ENCODE assay signal across 8 cellular contexts in genomic region chr11:5689551-5689983, GRCh38. TPM values are rescaled to one million over a fixed set of nuclear protein-coding genes. Genes with fewer than 3 reads are reported as not detected.
A peak's percentile ranks its signal among the peaks of the same experiment; 100 is the strongest.
DNase-seq lines count a peak whose midpoint lies in the region; ATAC-seq and TF ChIP-seq lines count a peak whose summit lies in the region.

Gene TRIM22 (plus strand): TSS chr11:5689790. CDS start chr11:5696233, 6,443 bp downstream.

- peak within 1 kb of the TSS; percentile 69 for H3K9ac ChIP-seq in H9 (ENCODE audit: extremely low read depth, insufficient read length, low read length)

- H3K4me3 Mint-ChIP-seq in H9, result peak within 1 kb of the TSS; percentile 66 to 70
- peak within 1 kb of the TSS; percentile 93 to 100 (median 98) for H3K4me3 Mint-ChIP-seq in naive thymus-derived CD4-positive, alpha-beta T cell

- H3K27me3 ChIP-seq in H9 (ENCODE audit: insufficient read depth, low read length) (no peaks in the 10 kb centered on the region), esophagus squamous epithelium (no peaks in the 10 kb centered on the region)
- H3K27me3 ChIP-seq in naive thymus-derived CD4-positive, alpha-beta T cell (ENCODE audit: control insufficient read depth in 2 of 2, insufficient read depth in 2 of 2, low read length in 2 of 2), result no peaks in the 10 kb centered on the region

- intact Hi-C loops in esophagus squamous epithelium (cut with DNase I), result no loop called here
- intact Hi-C loops in naive thymus-derived CD4-positive, alpha-beta T cell (cut with micrococcal nuclease), result loop anchor here (1.0 to 10.0 kb wide), 11 partner anchors 12 to 1058 kb away; partner anchors contain the start of genes ARFIP2 (in 2 of the 2), TIMM10B (in 2 of the 2), FHIP1B (in 1 of the 2) and ILK (in 1 of the 2)

- H3K36me3 Mint-ChIP-seq in H9 (ENCODE audit: insufficient read depth in 1 of 3, low read depth in 3 of 3), result peaks cover 5 to 26% (median 19%) of the 10 kb centered on the region in 3 experiments; a peak in 6 of 7 replicates
- H3K36me3 Mint-ChIP-seq in naive thymus-derived CD4-positive, alpha-beta T cell, result peaks cover 9 to 30% (median 13%) of the 10 kb centered on the region in 5 donors

- H2AFZ ChIP-seq in H9 (ENCODE audit: low read length), result no peak within 1 kb of the TSS

- H3K9me3 Mint-ChIP-seq in H9, result peaks cover 0 to 4% of the 10 kb centered on the region in 2 experiments; a peak in 2 of 5 replicates
- H3K9me3 Mint-ChIP-seq in naive thymus-derived CD4-positive, alpha-beta T cell, result no peaks in the 10 kb centered on the region

- H2BK12ac ChIP-seq in H9 (ENCODE audit: insufficient read length, low read depth, low read length), result no peak within 1 kb of the TSS

- H2BK5ac ChIP-seq in H9 (ENCODE audit: insufficient read length, low read length), result peak within 1 kb of the TSS; percentile 67

- H3K4me1 Mint-ChIP-seq in H9, result peaks cover 42 to 44% of the 10 kb centered on the region in 2 experiments
- peaks cover 35 to 68% (median 57%) of the 10 kb centered on the region in 7 donors for H3K4me1 Mint-ChIP-seq in naive thymus-derived CD4-positive, alpha-beta T cell

- H3K79me2 ChIP-seq in H9 (ENCODE audit: insufficient read depth, low read length), result peaks cover 3% of the 10 kb centered on the region; the same call in 1 of the 2 replicates

- CTCF ChIA-PET in naive thymus-derived CD4-positive, alpha-beta T cell (lab: Charles Lee), result interaction anchor here (0.7 to 1.5 kb wide), 4 partner anchors 12 to 24 kb away, joined by 3 to 6 read pairs (median 3); no protein-coding TSS in a partner anchor

- no peaks in the 10 kb centered on the region for H3K79me1 ChIP-seq in H9 (ENCODE audit: insufficient read depth, low read depth, low read length, poor library complexity, severe bottlenecking)

- peak within 1 kb of the TSS; percentile 37 to 60 (median 43) for H3K4me3 ChIP-seq in esophagus squamous epithelium
- H3K4me3 ChIP-seq in naive thymus-derived CD4-positive, alpha-beta T cell (ENCODE audit: low read length), result peak within 1 kb of the TSS; percentile 81

- no peak within 1 kb of the TSS for H3K23ac ChIP-seq in H9 (ENCODE audit: insufficient read length, low read depth, low read length)

- no peak within 1 kb of the TSS for H4K8ac ChIP-seq in H9 (replicated peaks; ENCODE audit: insufficient read length, low read depth, low read length)

- peak within 1 kb of the TSS; percentile 92 to 99 (median 96) for H3K27ac Mint-ChIP-seq in H9
- H3K27ac Mint-ChIP-seq in naive thymus-derived CD4-positive, alpha-beta T cell, result peak within 1 kb of the TSS; percentile 95 to 100 (median 97)

- H3K27me3 Mint-ChIP-seq in H9 (ENCODE audit: low read depth), result no peaks in the 10 kb centered on the region
- no peaks in the 10 kb centered on the region for H3K27me3 Mint-ChIP-seq in naive thymus-derived CD4-positive, alpha-beta T cell

- H2BK120ac ChIP-seq in H9 (ENCODE audit: low read depth, low read length, poor library complexity, severe bottlenecking), result no peak within 1 kb of the TSS

- H3K18ac ChIP-seq in H9 (ENCODE audit: insufficient read length, low read depth, low read length), result peak within 1 kb of the TSS; percentile 1

- H3K14ac ChIP-seq in H9 (ENCODE audit: insufficient read depth, low read length), result peak within 1 kb of the TSS; percentile 14; the same call in 1 of the 2 replicates

- H2AK5ac ChIP-seq in H9 (ENCODE audit: insufficient read length, low read length), result no peak within 1 kb of the TSS

- peak in 1 of 4 donors; percentile 59 for TF ChIP-seq POLR2A in esophagus squamous epithelium (IDR thresholded peaks at IDR 0.05)

- H3T11ph ChIP-seq in H9 (ENCODE audit: low read length), result no peak within 1 kb of the TSS

- H3K23me2 ChIP-seq in H9 (ENCODE audit: insufficient read length, low read depth, low read length, poor library complexity, severe bottlenecking), result peaks cover 8% of the 10 kb centered on the region

- no peak within 1 kb of the TSS for H3K56ac ChIP-seq in H9 (ENCODE audit: insufficient read length, low read depth, low read length)

- H2BK20ac ChIP-seq in H9 (ENCODE audit: low read depth, low read length, poor library complexity, severe bottlenecking), result no peak within 1 kb of the TSS

- H3K27ac ChIP-seq in H9 (ENCODE audit: insufficient read length, low read depth, low read length), result peak within 1 kb of the TSS; percentile 75
- peak within 1 kb of the TSS; percentile 83 to 91 (median 88) for H3K27ac ChIP-seq in esophagus squamous epithelium
- H3K27ac ChIP-seq in naive thymus-derived CD4-positive, alpha-beta T cell (ENCODE audit: low read depth, low read length), result peak within 1 kb of the TSS; percentile 93
- peak within 1 kb of the TSS; percentile 42 for H3K27ac ChIP-seq in temporal lobe (ENCODE audit: low read depth, low read length)

- H3K4me1 ChIP-seq in H9 (ENCODE audit: insufficient read depth, low read length) (no peaks in the 10 kb centered on the region; the same call in 1 of the 2 replicates), esophagus squamous epithelium (peaks cover 7 to 57% (median 10%) of the 10 kb centered on the region in 3 donors)
- H3K4me1 ChIP-seq in naive thymus-derived CD4-positive, alpha-beta T cell (ENCODE audit: control insufficient read depth in 2 of 2, insufficient read depth in 2 of 2, low read length in 2 of 2), result peaks cover 25 to 36% of the 10 kb centered on the region in 2 donors

- H3K4me2 ChIP-seq in H9 (ENCODE audit: insufficient read depth, insufficient read length, low read length), result peak within 1 kb of the TSS; percentile 51

- POLR2A ChIA-PET in naive thymus-derived CD4-positive, alpha-beta T cell (lab: Charles Lee), result interaction anchor here (0.6 to 2.2 kb wide), 5 partner anchors 11 to 794 kb away, joined by 3 to 18 read pairs (median 7); no protein-coding TSS in a partner anchor

- no peaks in the 10 kb centered on the region for H3K36me3 ChIP-seq in esophagus squamous epithelium
- no peaks in the 10 kb centered on the region for H3K36me3 ChIP-seq in naive thymus-derived CD4-positive, alpha-beta T cell (ENCODE audit: control insufficient read depth in 2 of 3, insufficient read depth in 3 of 3, low read length in 3 of 3)

- TF ChIP-seq CTCF in H9 (conservative IDR thresholded peaks at IDR 0.05) (no peak), esophagus squamous epithelium (IDR thresholded peaks at IDR 0.05) (no peak)

- no CpG with 5 or more reads among the region's 2 CpGs for WGBS in H9 (ENCODE audit: extremely low coverage, insufficient read length, low lambda C conversion rate)
- WGBS in esophagus squamous epithelium, 2 donors, result 0 to 2% methylated on average over 2 of the region's 2 CpGs

- H3K9me3 ChIP-seq in H9 (ENCODE audit: control insufficient read depth, low read depth, low read length), result no peaks in the 10 kb centered on the region
- no peaks in the 10 kb centered on the region for H3K9me3 ChIP-seq in esophagus squamous epithelium
- no peaks in the 10 kb centered on the region for H3K9me3 ChIP-seq in naive thymus-derived CD4-positive, alpha-beta T cell (ENCODE audit: control insufficient read depth in 2 of 3, low read length in 3 of 3)

- no peak within 1 kb of the TSS for H2BK15ac ChIP-seq in H9 (ENCODE audit: low read depth, low read length)

- DNase-seq in GM04504 (ENCODE audit: low read depth) (peak; percentile 72), H9 (peak; percentile 52), NAMALWA (ENCODE audit: low spot score) (peak; percentile 88), esophagus squamous epithelium (lab: John Stamatoyannopoulos, UW) (no peak), NCI-H2029 treated with DMSO at 0.1 percent for 48 hours (lab: John Stamatoyannopoulos, UW) (no peak)
- peak; percentile 45 for DNase-seq in activated T-cell treated with anti-CD3 and anti-CD28 coated beads, Interleukin-2, amount 50 U/mL, for 1 hour
- peak in 8 of 9 donors; percentile 51 to 79 (median 68) for DNase-seq in naive thymus-derived CD4-positive, alpha-beta T cell

- H4K91ac ChIP-seq in H9 (ENCODE audit: insufficient read length, low read depth, low read length), result no peak within 1 kb of the TSS

- H3K4ac ChIP-seq in H9 (ENCODE audit: low read depth, low read length), result no peak within 1 kb of the TSS; the same call in 1 of the 2 replicates

- H4K20me1 ChIP-seq in H9 (ENCODE audit: control insufficient read depth, insufficient read depth, insufficient read length), result no peaks in the 10 kb centered on the region

- no peak within 1 kb of the TSS for H4K5ac ChIP-seq in H9 (ENCODE audit: insufficient read length, low read depth, low read length)

- peak; percentile 69 for ATAC-seq in naive thymus-derived CD4-positive, alpha-beta T cell

RNA-seq across cellular contexts. Expression of gene TRIM22, which starts in this region (rescaled TPM):
- 78.6 and 79.9 TPM in 2 replicates for total RNA-seq in H9 (2021)
- 10 to 100 TPM; 16.0 to 51.9 (median 32.1) TPM for total RNA-seq in esophagus squamous epithelium
- 100 to 1,000 TPM; 229 to 340 (median 258) TPM for total RNA-seq in naive thymus-derived CD4-positive, alpha-beta T cell
- 100 to 1,000 TPM; 121 to 184 TPM for polyA plus RNA-seq in naive thymus-derived CD4-positive, alpha-beta T cell
- total RNA-seq in temporal lobe, result 10.6 TPM

Comparison
In these comparisons a context has a peak if more than half of its experiments do, and no peak if none do; other contexts are left out.
1. DNase-seq: peak in GM04504 (single experiment), H9 (single experiment), NAMALWA (single experiment), activated T-cell treated with anti-CD3 and anti-CD28 coated beads, Interleukin-2, amount 50 U/mL, for 1 hour (single experiment) and naive thymus-derived CD4-positive, alpha-beta T cell (8 of 9); none in esophagus squamous epithelium (single experiment) and NCI-H2029 treated with DMSO at 0.1 percent for 48 hours (single experiment).
2. H3K27ac ChIP-seq: peak in every context shown above with its lines; median percentile 93 in naive thymus-derived CD4-positive, alpha-beta T cell; 88 in esophagus squamous epithelium; 75 in H9; 42 in temporal lobe.